ENCODE assay signal across 21 cellular contexts in genomic region chr20:18310592-18310991, GRCh38. TPM values are rescaled to one million over a fixed set of nuclear protein-coding genes. Genes with fewer than 3 reads are reported as not detected.
A peak's percentile ranks its signal among the peaks of the same experiment; 100 is the strongest.
DNase-seq lines count a peak whose midpoint lies in the region; ATAC-seq, FAIRE-seq and TF ChIP-seq lines count a peak whose summit lies in the region.
"Had no signal": no experiment of that assay in that cellular context is flagged by ENCODE, and none has a peak within 500 bp of the region (broad histone marks: within the 10 kb centered on the region; RNA-seq: fewer than 3 reads in every experiment).

No MANE protein-coding gene starts in this region.

- no peak for FAIRE-seq in HepG2 (lab: Jason Lieb, UNC)
- no peak for FAIRE-seq in H1 (lab: Jason Lieb, UNC)
- peak; percentile 17 for FAIRE-seq in frontal cortex (lab: Jason Lieb, UNC)
- FAIRE-seq: A204.1, G401.6, GM12892 had no signal

- POLR2A ChIA-PET in HepG2 (lab: Yijun Ruan, JAX) (interaction anchor here (1.1 to 1.6 kb wide), 3 partner anchors 14 to 197 kb away, joined by 3 to 7 read pairs (median 3); partner anchors contain the start of genes SEC23B and ZNF133), H1 (lab: Charles Lee; ENCODE audit: partially characterized antibody) (interaction anchor here (1.8 kb wide), 1 partner anchor 13 kb away, joined by 4 read pairs; no protein-coding TSS in a partner anchor)

- no peaks in the 10 kb centered on the region for H3K79me1 ChIP-seq in H1 (ENCODE audit: low read depth, low read length)

- H4K91ac ChIP-seq in H1 (replicated peaks; ENCODE audit: insufficient read length, low read length): no peak overlapping the region

- ATAC-seq in HepG2 (no peak), right lobe of liver (no peak), HG03280 (IDR thresholded peaks at IDR 0.05; ENCODE audit: unreplicated experiment) (no peak), HG02678 (IDR thresholded peaks at IDR 0.05; ENCODE audit: unreplicated experiment) (no peak)
- ATAC-seq: CD8-positive, alpha-beta T cell; HCT116 had no signal

- H3K4me2 ChIP-seq in HepG2 (ENCODE audit: low read depth, low read length) (no peak overlapping the region), H1 (ENCODE audit: insufficient read depth in 1 of 2, low read depth in 2 of 2, low read length in 2 of 2) (no peak overlapping the region)
- H3K4me2 ChIP-seq: BLaER1 had no signal

- TF ChIP-seq EP300 in HepG2 (IDR thresholded peaks at IDR 0.05; ENCODE audit: low read depth in 2 of 2, low read length in 2 of 2) (no peak), HepG2 (CRISPR knock-in tag; IDR thresholded peaks at IDR 0.05; ENCODE audit: borderline replicate concordance) (no peak), H1 (IDR thresholded peaks at IDR 0.05; ENCODE audit: borderline replicate concordance in 1 of 2, low read depth in 2 of 2, low read length in 2 of 2) (no peak)

- TF ChIP-seq CTCF in HepG2 (CRISPR knock-in tag; IDR thresholded peaks at IDR 0.05) (no peak), right lobe of liver (IDR thresholded peaks at IDR 0.05) (no peak), H1 (IDR thresholded peaks at IDR 0.05; ENCODE audit: control extremely low read depth in 1 of 3, insufficient read depth in 1 of 3, low read depth in 1 of 3, low read length in 3 of 3) (no peak)

- H3K36me3 ChIP-seq in HepG2 (replicated peaks in 1 of 2; ENCODE audit: control insufficient read depth in 1 of 2, insufficient read depth in 2 of 2, low read length in 2 of 2) (peaks cover 13 to 42% of the 10 kb centered on the region in 2 experiments), right lobe of liver (peaks cover 0 to 10% (median 7%) of the 10 kb centered on the region in 4 donors), H1 (ENCODE audit: control insufficient read depth in 2 of 4, insufficient read depth in 4 of 4, low read length in 3 of 4) (peaks cover 0 to 7% (median 2%) of the 10 kb centered on the region in 4 experiments; a peak in 5 of 8 replicates)

- H3K27ac ChIP-seq in HepG2 (ENCODE audit: extremely low read length, insufficient read depth, low read length) (no peak overlapping the region), right lobe of liver (no peak overlapping the region), H1 (ENCODE audit: low read depth, low read length) (no peak overlapping the region)
- H3K27ac ChIP-seq: 22Rv1, BLaER1, C4-2B, GM23248 had no signal

- H2BK15ac ChIP-seq in H1 (ENCODE audit: low read length): no peak overlapping the region

- no peak overlapping the region for H4K5ac ChIP-seq in H1 (ENCODE audit: insufficient read length, low read depth, low read length)

- H3K4me3 ChIP-seq in HepG2 (replicated peaks in 1 of 3; ENCODE audit: insufficient read depth in 1 of 3, low read depth in 2 of 3, low read length in 3 of 3) (no peak overlapping the region), right lobe of liver (no peak overlapping the region), H1 (ENCODE audit: extremely low read depth in 1 of 4, insufficient read depth in 2 of 4, low read depth in 3 of 4, low read length in 4 of 4) (no peak overlapping the region)
- H3K4me3 ChIP-seq: BLaER1, GM23248 had no signal

- H3K9me3 ChIP-seq in HepG2 (ENCODE audit: low read length) (no peaks in the 10 kb centered on the region), right lobe of liver (no peaks in the 10 kb centered on the region), H1 (ENCODE audit: insufficient read depth in 2 of 2, low read depth in 1 of 2, low read length in 1 of 2) (no peaks in the 10 kb centered on the region)
- H3K9me3 ChIP-seq: BLaER1, Caco-2 had no signal

- TF ChIP-seq RAD21 in HepG2 (CRISPR knock-in tag; IDR thresholded peaks at IDR 0.05) (no peak), H1 (IDR thresholded peaks at IDR 0.05 in 1 of 2, conservative IDR thresholded peaks at IDR 0.05 in 1 of 2; ENCODE audit: low read depth in 2 of 2, low read length in 2 of 2) (no peak)

- no peak overlapping the region for H2BK12ac ChIP-seq in H1 (ENCODE audit: low read depth, low read length)

- H3K14ac ChIP-seq in H1 (ENCODE audit: insufficient read length): no peak overlapping the region

- intact Hi-C loops in HepG2 (cut with micrococcal nuclease; ENCODE audit: unreplicated experiment) (no loop called here), right lobe of liver (cut with DNase I) (no loop called here)

- H4K20me1 ChIP-seq in HepG2 (ENCODE audit: insufficient read depth, low read length) (no peaks in the 10 kb centered on the region), H1 (replicated peaks in 1 of 2; ENCODE audit: control insufficient read depth in 1 of 2, insufficient read depth in 2 of 2, low read length in 2 of 2) (peaks cover 0 to 3% of the 10 kb centered on the region in 2 experiments)
- H4K20me1 ChIP-seq: BLaER1 had no signal

- CTCF ChIA-PET in HepG2 (lab: Yijun Ruan, JAX; ENCODE audit: low intra/inter-chr PET ratio, low total read pairs) (no interaction called here), H1 (lab: Charles Lee; ENCODE audit: partially characterized antibody) (interaction anchor here (1.3 kb wide), 1 partner anchor 12 kb away, joined by 3 read pairs; no protein-coding TSS in a partner anchor)

- no peak overlapping the region for H3K56ac ChIP-seq in H1 (replicated peaks; ENCODE audit: insufficient read length, low read depth, low read length)

- no peak overlapping the region for H2AK5ac ChIP-seq in H1 (ENCODE audit: low read depth, low read length)

- no peaks in the 10 kb centered on the region for H3K79me2 ChIP-seq in HepG2 (ENCODE audit: insufficient read depth, low read length)
- no peaks in the 10 kb centered on the region for H3K79me2 ChIP-seq in H1 (ENCODE audit: control insufficient read depth in 1 of 2, insufficient read depth in 2 of 2, low read length in 2 of 2)

- no peak overlapping the region for H2BK5ac ChIP-seq in H1 (ENCODE audit: low read depth, low read length)

- no peak overlapping the region for H3K23ac ChIP-seq in H1 (ENCODE audit: insufficient read length)

- no peak for DNase-seq in HepG2 (ENCODE audit: low spot score)
- no peak for DNase-seq in right lobe of liver
- no peak for DNase-seq in H1 (ENCODE audit: low read depth in 1 of 2, low spot score in 2 of 2)
- no peak for DNase-seq in frontal cortex (ENCODE audit: low spot score in 2 of 2)
- DNase-seq in anterior cingulate cortex (lab: John Stamatoyannopoulos, UW): no peak
- DNase-seq: Caco-2; CD4-positive, CD25-positive, alpha-beta regulatory T cell; CD8-positive, alpha-beta T cell; DMS153; DND-41; GM23248; H9 had no signal

- H2BK20ac ChIP-seq in H1 (ENCODE audit: low read length): no peak overlapping the region

- H2AFZ ChIP-seq in HepG2 (ENCODE audit: low read length): no peak overlapping the region
- H2AFZ ChIP-seq in H1 (ENCODE audit: low read length): no peak overlapping the region
- H2AFZ ChIP-seq: GM23248 had no signal

- BruUV-seq in HepG2 (replicated peaks; lab: Mats Ljungman, UMichigan): no TSS peak

- TF ChIP-seq POLR2A in HepG2 (IDR thresholded peaks at IDR 0.05; ENCODE audit: insufficient read depth in 1 of 2, low read depth in 2 of 2, low read length in 2 of 2): no peak
- no peak for TF ChIP-seq POLR2A in right lobe of liver (IDR thresholded peaks at IDR 0.05)
- TF ChIP-seq POLR2A in H1 (IDR thresholded peaks at IDR 0.05; ENCODE audit: control extremely low read depth in 1 of 2, low read depth in 2 of 2, low read length in 2 of 2): no peak

- H3K18ac ChIP-seq in H1 (ENCODE audit: extremely low read depth, low read length): no peak overlapping the region

- no peaks in the 10 kb centered on the region for H3K23me2 ChIP-seq in H1 (ENCODE audit: low read depth, low read length)

- in situ Hi-C loops in HepG2 (cut with HindIII; ENCODE audit: extremely low pct_ligation_motif_present, low pct_unique_long_range_greater_than_20kb): no loop called here

- H2BK120ac ChIP-seq in H1 (replicated peaks; ENCODE audit: low read depth, low read length): no peak overlapping the region

- H3K4me1 ChIP-seq in HepG2 (ENCODE audit: insufficient read depth, low read length) (no peaks in the 10 kb centered on the region), right lobe of liver (no peaks in the 10 kb centered on the region), H1 (replicated peaks in 1 of 4; ENCODE audit: control insufficient read depth in 3 of 4, insufficient read depth in 4 of 4, low read length in 3 of 4) (no peaks in the 10 kb centered on the region)
- H3K4me1 ChIP-seq: BLaER1 had no signal

- H4K8ac ChIP-seq in H1 (ENCODE audit: extremely low read depth, insufficient read depth, low read length): no peak overlapping the region

- H3K9ac ChIP-seq in HepG2 (ENCODE audit: insufficient read depth, low read depth, low read length) (no peak overlapping the region), H1 (replicated peaks in 1 of 4; ENCODE audit: extremely low read depth in 1 of 4, low read depth in 3 of 4, low read length in 3 of 4) (no peak overlapping the region)
- H3K9ac ChIP-seq: BLaER1, GM23248 had no signal

- H3K27me3 ChIP-seq in HepG2 (ENCODE audit: control insufficient read depth in 1 of 2, insufficient read depth in 2 of 2, low read length in 2 of 2): no peaks in the 10 kb centered on the region
- H3K27me3 ChIP-seq in right lobe of liver: no peaks in the 10 kb centered on the region
- H3K27me3 ChIP-seq in H1 (replicated peaks in 1 of 4; ENCODE audit: control insufficient read depth in 3 of 4, extremely low read depth in 1 of 4, insufficient read depth in 3 of 4, low read length in 3 of 4): no peaks in the 10 kb centered on the region
- H3K27me3 ChIP-seq: BLaER1 had no signal

- no peak overlapping the region for H3K4ac ChIP-seq in H1 (replicated peaks; ENCODE audit: insufficient read length, low read depth, low read length)

RNA-seq across cellular contexts. Expression of gene ZNF133, which starts 22.3 kb away (rescaled TPM):
- total RNA-seq in HepG2 (2016; rRNA removed; fragmentation: Illumina TruSeq; extraction: Trizol): 25.9 and 26.7 TPM in 2 replicates
- total RNA-seq in HepG2 (2016; cell fraction: cytosol; rRNA removed; fragmentation: Illumina TruSeq; extraction: Trizol; ENCODE audit: low read depth): 20.4 and 21.1 TPM in 2 replicates
- 26.5 and 28.9 TPM in 2 replicates for total RNA-seq in HepG2 (2016; cell fraction: insoluble cytoplasmic fraction; rRNA removed; fragmentation: Illumina TruSeq; extraction: Trizol)
- total RNA-seq in HepG2 (2016; cell fraction: membrane; rRNA removed; fragmentation: Illumina TruSeq; extraction: Trizol): 14.9 and 18.4 TPM in 2 replicates
- total RNA-seq in HepG2 (2016; cell fraction: nucleus; rRNA removed; fragmentation: Illumina TruSeq; extraction: Trizol): 34.7 and 40.8 TPM in 2 replicates
- 23.5 and 27.2 TPM in 2 replicates for polyA plus RNA-seq in HepG2 (2011; rRNA removed)
- polyA plus RNA-seq in HepG2 (2011; cell fraction: cytosol; rRNA removed): 16.3 and 20.3 TPM in 2 replicates
- polyA plus RNA-seq in HepG2 (2011; cell fraction: nucleus; rRNA removed): 66.0 and 71.0 TPM in 2 replicates
- polyA plus RNA-seq in HepG2 (2012): 14.2 and 16.6 TPM in 2 replicates
- polyA plus RNA-seq in HepG2 (2016; cell fraction: cytosol; fragmentation: Illumina TruSeq; extraction: Trizol; ENCODE audit: low read depth): 2.1 and 2.4 TPM in 2 replicates
- 16.5 and 16.7 TPM in 2 replicates for polyA plus RNA-seq in HepG2 (2016; cell fraction: insoluble cytoplasmic fraction; fragmentation: Illumina TruSeq; extraction: Trizol; ENCODE audit: low read depth)
- polyA plus RNA-seq in HepG2 (2016; cell fraction: membrane; fragmentation: Illumina TruSeq; extraction: Trizol; ENCODE audit: low read depth): 5.2 and 5.4 TPM in 2 replicates
- 69.3 and 73.3 TPM in 2 replicates for polyA plus RNA-seq in HepG2 (2016; cell fraction: nucleus; fragmentation: Illumina TruSeq; extraction: Trizol; ENCODE audit: insufficient read depth, low read depth)
- 7.4 and 27.1 TPM in 2 replicates for polyA minus RNA-seq in HepG2 (2011; rRNA and poly(A)+ RNA removed; ENCODE audit: low replicate concordance)
- polyA minus RNA-seq in HepG2 (2011; cell fraction: cytosol; rRNA and poly(A)+ RNA removed): 10.5 and 10.6 TPM in 2 replicates
- 25.5 and 34.3 TPM in 2 replicates for polyA minus RNA-seq in HepG2 (2011; cell fraction: nucleus; rRNA and poly(A)+ RNA removed)
- 1 to 10 TPM; 2.5 to 6.1 (median 4.8) TPM for total RNA-seq in right lobe of liver
- total RNA-seq in H1 (2021; fragmentation: NEBNext Ultra II Directional; extraction: Animal tissue kit (Norgen Biotek cat#: 25700)): 12.1 and 14.3 TPM in 2 replicates
- polyA plus RNA-seq in H1 (2011; rRNA removed): 13.2 and 15.8 TPM in 2 replicates
- 18.4 TPM for polyA plus RNA-seq in H1 (2011; cell fraction: cytosol; rRNA removed)
- polyA plus RNA-seq in H1 (2011; cell fraction: nucleus; rRNA removed): 52.3 TPM
- polyA plus RNA-seq in H1 (2012, experiment 1 of 2): 13.1 to 17.7 TPM (median 16.2 TPM) in 4 replicates
- 4.8 TPM for polyA plus RNA-seq in H1 (2012, experiment 2 of 2)
- 6.6 TPM for polyA plus RNA-seq in H1 (2013, experiment 1 of 2)
- polyA plus RNA-seq in H1 (2013, experiment 2 of 2): 6.6 TPM
- polyA minus RNA-seq in H1 (2011; rRNA and poly(A)+ RNA removed): 27.0 and 28.4 TPM in 2 replicates
- 9.2 TPM for polyA minus RNA-seq in H1 (2011; cell fraction: cytosol; rRNA and poly(A)+ RNA removed)
- 17.6 TPM for polyA minus RNA-seq in H1 (2011; cell fraction: nucleus; rRNA and poly(A)+ RNA removed)
- total RNA-seq in frontal cortex: 26.9 TPM

Comparison
In these comparisons a context has a peak if more than half of its experiments do, and no peak if none do; other contexts are left out.
1. Of the 41 proteins assayed by ChIP-seq in both HepG2 and H1: peak only in HepG2: none; only in H1: CEBPB; in both: none; in neither: 40.